In genomic region chr7:133735222-133735621, GRCh38 we compare ENCODE assay signal across 13 cellular contexts.
"Had no signal": no experiment of that assay in that cellular context is flagged by ENCODE, and none has a peak within 500 bp of the region (broad histone marks: within the 10 kb centered on the region; RNA-seq: fewer than 3 reads in every experiment).

No MANE protein-coding gene starts in this region.

- H3K4me2 ChIP-seq: hepatocyte, neural progenitor cell had no signal

- H3K27ac ChIP-seq: body of pancreas, hepatocyte, lower lobe of right lung, neural progenitor cell, right atrium auricular region, thyroid gland, vagina had no signal

- H2AFZ ChIP-seq: hepatocyte, neural progenitor cell had no signal

- H3K9ac ChIP-seq: neural progenitor cell had no signal

- H3K4me3 ChIP-seq: body of pancreas, hepatocyte, lower lobe of right lung, neural progenitor cell, right atrium auricular region, thyroid gland, vagina had no signal

- H3K4me1 ChIP-seq: body of pancreas, lower lobe of right lung, neural progenitor cell, right atrium auricular region, thyroid gland, vagina had no signal

- H3K36me3 ChIP-seq: lower lobe of right lung, neural progenitor cell, right atrium auricular region, thyroid gland, vagina had no signal

- H3K9me3 ChIP-seq: body of pancreas, lower lobe of right lung, right atrium auricular region, thyroid gland, vagina had no signal

- ATAC-seq: activated T-helper 17 cell treated with anti-CD3 and anti-CD28 coated beads, Interleukin-2, amount 50 U/mL, for 72 hours; body of pancreas; lower lobe of right lung had no signal

- H3K27me3 ChIP-seq: body of pancreas, hepatocyte, neural progenitor cell, right atrium auricular region, thyroid gland, vagina had no signal

- DNase-seq: activated CD4-positive, alpha-beta T cell treated with anti-CD3 and anti-CD28 coated beads, Interleukin-2, amount 50 U/mL, for 1 hour; activated naive CD4-positive, alpha-beta T cell treated with anti-CD3 and anti-CD28 coated beads for 36 hours; activated T-cell treated with anti-CD3 and anti-CD28 coated beads for 4 hours; body of pancreas; lower lobe of right lung; midbrain; small intestine; thyroid gland had no signal
